1 cellular context compared by ENCODE assay signal in genomic region chr10:102597131-102597891, GRCh38.
TF ChIP-seq lines count a peak whose summit lies in the region.

No MANE protein-coding gene starts in this region.

TF ChIP-seq in HepG2, 621 proteins besides CTCF, POLR2A, EP300 and RAD21 (continued from another document and continues in another):
- TF ChIP-seq HMGXB4 (CRISPR knock-in tag; IDR thresholded peaks at IDR 0.05; ENCODE audit: borderline replicate concordance in 1 of 2, low read depth in 1 of 2): peak in 1 of 2 experiments; percentile 71; a peak in 1 of 4 replicates
- 0 out of 2 replicates have a peak, but pooled peaks have one; percentile 53 for TF ChIP-seq PAX8 (CRISPR knock-in tag; IDR thresholded peaks at IDR 0.05; ENCODE audit: borderline replicate concordance)
- no peak for TF ChIP-seq TGIF2 (CRISPR knock-in tag; IDR thresholded peaks at IDR 0.05)
- peak; percentile 72 for TF ChIP-seq FOSL2 (CRISPR knock-in tag; IDR thresholded peaks at IDR 0.05)
- no peak for TF ChIP-seq TRAFD1 (CRISPR knock-in tag; IDR thresholded peaks at IDR 0.05; ENCODE audit: borderline replicate concordance)
- no peak for TF ChIP-seq CENPX (CRISPR knock-in tag; IDR thresholded peaks at IDR 0.05)
- peak; percentile 29; the same call in 1 of the 2 replicates for TF ChIP-seq ZNF652 (CRISPR knock-in tag; IDR thresholded peaks at IDR 0.05; ENCODE audit: borderline replicate concordance, low read depth)
- TF ChIP-seq ZNF20 (CRISPR knock-in tag; IDR thresholded peaks at IDR 0.05): no peak
- no peak for TF ChIP-seq MED13 (CRISPR knock-in tag; IDR thresholded peaks at IDR 0.05)
- TF ChIP-seq ZBTB42 (CRISPR knock-in tag; IDR thresholded peaks at IDR 0.05): no peak
- TF ChIP-seq ZNF503 (CRISPR knock-in tag; IDR thresholded peaks at IDR 0.05): peak; percentile 69; the same call in 1 of the 2 replicates
- no peak for TF ChIP-seq ZNF432 (CRISPR knock-in tag; IDR thresholded peaks at IDR 0.05; ENCODE audit: borderline replicate concordance)
- TF ChIP-seq CBX2 (IDR thresholded peaks at IDR 0.05; ENCODE audit: low read depth, low read length): no peak
- no peak for TF ChIP-seq CBX2 (CRISPR knock-in tag; IDR thresholded peaks at IDR 0.05; ENCODE audit: low read depth)
- TF ChIP-seq ZNF646 (CRISPR knock-in tag; IDR thresholded peaks at IDR 0.05): peak; percentile 52; the same call in 1 of the 2 replicates
- peak; percentile 90 for TF ChIP-seq FOXA3 (CRISPR knock-in tag; IDR thresholded peaks at IDR 0.05)
- peak; percentile 12; the same call in 1 of the 2 replicates for TF ChIP-seq ZNF768 (CRISPR knock-in tag; IDR thresholded peaks at IDR 0.05)
- TF ChIP-seq ZNF570 (CRISPR knock-in tag; IDR thresholded peaks at IDR 0.05; ENCODE audit: borderline replicate concordance): no peak
- no peak for TF ChIP-seq CENPT (CRISPR knock-in tag; IDR thresholded peaks at IDR 0.05; ENCODE audit: low read depth)
- no peak for TF ChIP-seq TP53 (CRISPR knock-in tag; conservative IDR thresholded peaks at IDR 0.05)
- no peak for TF ChIP-seq ZNF136 (CRISPR knock-in tag; IDR thresholded peaks at IDR 0.05; ENCODE audit: low read depth)
- no peak for TF ChIP-seq REXO4 (CRISPR knock-in tag; IDR thresholded peaks at IDR 0.05; ENCODE audit: borderline replicate concordance)
- TF ChIP-seq ZNF44 (CRISPR knock-in tag; IDR thresholded peaks at IDR 0.05): no peak
- no peak for TF ChIP-seq ZNF207 (IDR thresholded peaks at IDR 0.05; ENCODE audit: borderline replicate concordance)
- TF ChIP-seq ZNF615 (CRISPR knock-in tag; IDR thresholded peaks at IDR 0.05; ENCODE audit: borderline replicate concordance): no peak
- no peak for TF ChIP-seq ZNF547 (CRISPR knock-in tag; IDR thresholded peaks at IDR 0.05)
- TF ChIP-seq ZNF446 (CRISPR knock-in tag; IDR thresholded peaks at IDR 0.05): 0 out of 2 replicates have a peak, but pooled peaks have one; percentile 54
- peak; percentile 42; the same call in 1 of the 2 replicates for TF ChIP-seq ZBTB33 (CRISPR knock-in tag; IDR thresholded peaks at IDR 0.05)
- no peak for TF ChIP-seq ZSCAN30 (CRISPR knock-in tag; IDR thresholded peaks at IDR 0.05)
- TF ChIP-seq ZNF33A (CRISPR knock-in tag; IDR thresholded peaks at IDR 0.05; ENCODE audit: borderline replicate concordance): 0 out of 2 replicates have a peak, but pooled peaks have one; percentile 2
- TF ChIP-seq DRAP1 (CRISPR knock-in tag; IDR thresholded peaks at IDR 0.05): peak; percentile 82
- no peak for TF ChIP-seq PRDM15 (CRISPR knock-in tag; IDR thresholded peaks at IDR 0.05)
- TF ChIP-seq PHF8 (CRISPR knock-in tag; IDR thresholded peaks at IDR 0.05): peak; percentile 47; the same call in 1 of the 2 replicates
- TF ChIP-seq ZNF614 (CRISPR knock-in tag; IDR thresholded peaks at IDR 0.05; ENCODE audit: borderline replicate concordance): peak; percentile 75; the same call in 1 of the 2 replicates
- 0 out of 2 replicates have a peak, but pooled peaks have one; percentile 35 for TF ChIP-seq ZNF24 (IDR thresholded peaks at IDR 0.05)
- no peak for TF ChIP-seq SOX13 (IDR thresholded peaks at IDR 0.05)
- peak in 1 of 2 experiments; percentile 88; a peak in 2 of 4 replicates for TF ChIP-seq SOX13 (CRISPR knock-in tag; conservative IDR thresholded peaks at IDR 0.05 in 1 of 2, IDR thresholded peaks at IDR 0.05 in 1 of 2)
- TF ChIP-seq TCF7 (IDR thresholded peaks at IDR 0.05; ENCODE audit: low read depth): peak; percentile 59; the same call in 1 of the 2 replicates
- TF ChIP-seq ZSCAN25 (CRISPR knock-in tag; IDR thresholded peaks at IDR 0.05): peak; percentile 29; the same call in 1 of the 2 replicates
- no peak for TF ChIP-seq CREB1 (IDR thresholded peaks at IDR 0.05)
- peak; percentile 42; the same call in 1 of the 2 replicates for TF ChIP-seq CREB1 (CRISPR knock-in tag; IDR thresholded peaks at IDR 0.05)
- TF ChIP-seq NFKBIZ (CRISPR knock-in tag; IDR thresholded peaks at IDR 0.05): peak; percentile 95
- TF ChIP-seq TEF (CRISPR knock-in tag; IDR thresholded peaks at IDR 0.05): no peak
- TF ChIP-seq KLF11 (CRISPR knock-in tag; IDR thresholded peaks at IDR 0.05): peak; percentile 81; the same call in 1 of the 2 replicates
